ENCODE assay signal across 33 cellular contexts in the genomic region with DNA sequence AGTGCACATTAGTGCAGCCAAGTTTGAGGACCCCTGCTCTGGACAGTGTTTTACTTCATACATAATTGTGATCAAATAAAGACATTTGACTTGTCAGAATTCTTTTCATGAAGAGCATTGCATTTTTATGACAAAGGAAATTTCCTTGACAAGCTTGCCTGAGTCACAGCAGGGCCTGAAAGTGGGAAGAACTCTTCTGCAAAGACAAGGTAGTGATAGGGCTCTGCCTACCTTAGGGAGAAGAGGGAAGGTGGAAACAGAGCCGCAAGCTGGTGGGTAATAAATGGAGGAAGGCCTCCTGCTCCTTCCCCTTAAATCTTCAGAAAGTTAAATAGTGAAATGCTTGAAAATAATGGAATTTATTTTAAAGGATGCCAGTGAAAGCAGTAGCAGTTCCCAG.
"Had no signal": no experiment of that assay in that cellular context is flagged by ENCODE, and none has a peak within 500 bp of the region (broad histone marks: within the 10 kb centered on the region; RNA-seq: fewer than 3 reads in every experiment).

No MANE protein-coding gene starts in this region.

- H3K9ac ChIP-seq: KMS-11 had no signal

- H3K4me2 ChIP-seq: KMS-11 had no signal

- H3K9me3 ChIP-seq: MG63 had no signal

- H3K36me3 ChIP-seq: MG63 had no signal

- H3K27ac ChIP-seq: KMS-11 had no signal

- H3K4me3 ChIP-seq: MG63 had no signal

- DNase-seq: Karpas-422, Kasumi-1, KG1, MG63, MM.1S, MV-4-11, NCI-H1048, NCI-H1092, NCI-H1105, NCI-H1105 treated with DMSO at 0.1 percent for 48 hours, NCI-H1417 treated with DMSO at 0.1 percent for 48 hours, NCI-H1436, NCI-H1436 treated with DMSO at 0.1 percent for 48 hours, NCI-H146, NCI-H1694, NCI-H1694 treated with DMSO at 0.1 percent for 48 hours, NCI-H187, NCI-H187 treated with DMSO at 0.1 percent for 48 hours, NCI-H1930, NCI-H2029, NCI-H2029 treated with DMSO at 0.1 percent for 48 hours, NCI-H2081, NCI-H2081 treated with DMSO at 0.1 percent for 48 hours, NCI-H2107, NCI-H2171, NCI-H2171 treated with DMSO at 0.1 percent for 48 hours, NCI-H2227 treated with DMSO at 0.1 percent for 48 hours, NCI-H226, NCI-H345, NCI-H446, NCI-H446 treated with DMSO at 0.1 percent for 48 hours, NCI-H510A treated with DMSO at 0.1 percent for 48 hours had no signal
